18 cellular contexts compared by ENCODE assay signal in the genomic region with DNA sequence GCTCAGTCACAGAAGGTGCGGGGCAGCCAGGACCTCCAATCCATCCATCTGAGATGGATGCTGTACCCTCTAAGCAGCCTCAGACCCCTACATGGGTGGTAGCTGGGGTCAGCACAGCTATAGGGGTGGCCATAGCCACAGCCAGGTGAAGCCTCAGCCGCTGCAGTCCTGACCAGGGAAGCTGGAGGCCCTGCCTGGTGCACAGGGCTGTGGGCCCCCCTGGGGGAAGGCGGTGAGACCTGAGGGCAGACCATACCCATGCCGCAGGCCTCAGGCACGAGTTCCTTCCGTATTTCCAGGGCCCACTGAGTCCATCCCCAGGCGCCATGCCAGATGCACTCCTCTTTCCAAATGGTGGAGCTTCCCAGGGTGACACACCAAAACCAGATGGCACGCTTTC.
DNase-seq lines count a peak whose midpoint lies in the region; ATAC-seq, FAIRE-seq and TF ChIP-seq lines count a peak whose summit lies in the region.
"Had no signal": no experiment of that assay in that cellular context is flagged by ENCODE, and none has a peak within 500 bp of the region (broad histone marks: within the 10 kb centered on the region; RNA-seq: fewer than 3 reads in every experiment).

No MANE protein-coding gene starts in this region.

- H3K27me3 ChIP-seq in HepG2 (ENCODE audit: control insufficient read depth in 1 of 2, insufficient read depth in 2 of 2, low read length in 2 of 2): peaks cover 0 to 9% of the 10 kb centered on the region in 2 experiments; a peak in 1 of 5 replicates
- H3K27me3 ChIP-seq in trophoblast cell (ENCODE audit: insufficient read depth, low read length): no peaks in the 10 kb centered on the region
- no peaks in the 10 kb centered on the region for H3K27me3 ChIP-seq in ascending aorta
- H3K27me3 ChIP-seq in tibial artery: no peaks in the 10 kb centered on the region
- H3K27me3 ChIP-seq: BLaER1 had no signal

- H3K4ac ChIP-seq in trophoblast cell (ENCODE audit: low read depth, low read length): no peak overlapping the region

- H2BK120ac ChIP-seq in trophoblast cell (ENCODE audit: insufficient read depth, low read length, poor library complexity): no peak overlapping the region

- H3K23ac ChIP-seq in trophoblast cell (ENCODE audit: low read length): no peak overlapping the region

- TF ChIP-seq EP300 in HepG2 (IDR thresholded peaks at IDR 0.05; ENCODE audit: low read depth in 2 of 2, low read length in 2 of 2): no peak
- no peak for TF ChIP-seq EP300 in HepG2 (CRISPR knock-in tag; IDR thresholded peaks at IDR 0.05; ENCODE audit: borderline replicate concordance)

- H3K9me3 ChIP-seq in HepG2 (ENCODE audit: low read length) (no peaks in the 10 kb centered on the region), trophoblast cell (ENCODE audit: insufficient read depth, low read depth, low read length) (peaks cover 1% of the 10 kb centered on the region), ascending aorta (no peaks in the 10 kb centered on the region), tibial artery (no peaks in the 10 kb centered on the region)

- H3K36me3 ChIP-seq in HepG2 (replicated peaks in 1 of 2; ENCODE audit: control insufficient read depth in 1 of 2, insufficient read depth in 2 of 2, low read length in 2 of 2) (no peaks in the 10 kb centered on the region), trophoblast cell (ENCODE audit: control insufficient read depth in 1 of 2, insufficient read depth in 2 of 2, low read length in 2 of 2) (no peaks in the 10 kb centered on the region), ascending aorta (no peaks in the 10 kb centered on the region), tibial artery (no peaks in the 10 kb centered on the region)
- H3K36me3 ChIP-seq: BLaER1 had no signal

- H2AFZ ChIP-seq in HepG2 (ENCODE audit: low read length): no peak overlapping the region
- no peak overlapping the region for H2AFZ ChIP-seq in trophoblast cell (ENCODE audit: insufficient read depth, low read length, poor library complexity)

- POLR2A ChIA-PET in HepG2 (lab: Yijun Ruan, JAX): no interaction called here

- H3K27ac Mint-ChIP-seq in dendritic cell treated with granulocyte-macrophage colony-stimulating factor and Interleukin-4, amounts not matched to agents 40 ng/mL and 50 ng/mL, for 4 days: peak overlapping the region; percentile 51
- H3K27ac Mint-ChIP-seq: CD4-positive, alpha-beta memory T cell; H9 had no signal

- H3K4me1 ChIP-seq in HepG2 (ENCODE audit: insufficient read depth, low read length) (no peaks in the 10 kb centered on the region), trophoblast cell (ENCODE audit: control insufficient read depth in 1 of 2, insufficient read depth in 2 of 2, low read length in 2 of 2) (no peaks in the 10 kb centered on the region), ascending aorta (no peaks in the 10 kb centered on the region), tibial artery (peaks cover 0 to 11% (median 4%) of the 10 kb centered on the region in 4 donors)
- H3K4me1 ChIP-seq: BLaER1 had no signal

- H4K91ac ChIP-seq in trophoblast cell (ENCODE audit: low read depth, low read length): no peak overlapping the region

- H3K9ac ChIP-seq in HepG2 (ENCODE audit: insufficient read depth, low read depth, low read length) (no peak overlapping the region), trophoblast cell (ENCODE audit: low read length) (no peak overlapping the region)
- H3K9ac ChIP-seq: BLaER1 had no signal

- no peaks in the 10 kb centered on the region for H3K36me3 Mint-ChIP-seq in dendritic cell treated with granulocyte-macrophage colony-stimulating factor and Interleukin-4, amounts not matched to agents 40 ng/mL and 50 ng/mL, for 4 days (ENCODE audit: low read depth)
- H3K36me3 Mint-ChIP-seq: CD14-positive monocyte; CD4-positive, alpha-beta memory T cell had no signal

- no peak overlapping the region for H3K27ac ChIP-seq in HepG2 (ENCODE audit: extremely low read length, insufficient read depth, low read length)
- no peak overlapping the region for H3K27ac ChIP-seq in trophoblast cell (ENCODE audit: low read depth, low read length)
- no peak overlapping the region for H3K27ac ChIP-seq in ascending aorta
- H3K27ac ChIP-seq in tibial artery: no peak overlapping the region
- H3K27ac ChIP-seq: BLaER1 had no signal

- CTCF ChIA-PET in HepG2 (lab: Yijun Ruan, JAX; ENCODE audit: low intra/inter-chr PET ratio, low total read pairs): no interaction called here

- WGBS in HepG2 (ENCODE audit: low lambda C conversion rate): 72% methylated on average over 4 of the region's 8 CpGs
- WGBS in trophoblast cell (ENCODE audit: extremely low coverage, insufficient coverage, insufficient read length): no CpG with 5 or more reads among the region's 8 CpGs

- DNase-seq in NCI-H2171 treated with DMSO at 0.1 percent for 48 hours (lab: John Stamatoyannopoulos, UW): peak; percentile 33
- no peak for DNase-seq in NCI-H2171 (lab: John Stamatoyannopoulos, UW)
- DNase-seq in HepG2 (ENCODE audit: low spot score): no peak
- DNase-seq in trophoblast cell: no peak
- no peak for DNase-seq in ascending aorta (ENCODE audit: low spot score in 2 of 2)
- DNase-seq in tibial artery: no peak
- DNase-seq in putamen (ENCODE audit: low spot score): no peak
- DNase-seq: 8988T; CD4-positive, alpha-beta memory T cell; DMS53; DND-41; EL; H9 had no signal

- no peaks in the 10 kb centered on the region for H4K20me1 ChIP-seq in HepG2 (ENCODE audit: insufficient read depth, low read length)
- H4K20me1 ChIP-seq: BLaER1 had no signal

- H3K14ac ChIP-seq in trophoblast cell (ENCODE audit: low read length): no peak overlapping the region

- in situ Hi-C loops in HepG2 (cut with HindIII; ENCODE audit: extremely low pct_ligation_motif_present, low pct_unique_long_range_greater_than_20kb): no loop called here

- BruUV-seq in HepG2 (replicated peaks; lab: Mats Ljungman, UMichigan): no TSS peak

- H3K4me2 ChIP-seq in HepG2 (ENCODE audit: low read depth, low read length) (no peak overlapping the region), trophoblast cell (ENCODE audit: low read length) (no peak overlapping the region)
- H3K4me2 ChIP-seq: BLaER1 had no signal

- ATAC-seq in HepG2: peak; percentile 50
- ATAC-seq: GM12878 had no signal

- H2AK5ac ChIP-seq in trophoblast cell (ENCODE audit: low read length): no peak overlapping the region

- 0 out of 2 replicates have a peak, but pooled peaks have one; percentile 6 for TF ChIP-seq CTCF in HepG2 (CRISPR knock-in tag; IDR thresholded peaks at IDR 0.05)
- TF ChIP-seq CTCF in ascending aorta (IDR thresholded peaks at IDR 0.05): no peak
- TF ChIP-seq CTCF in tibial artery (IDR thresholded peaks at IDR 0.05): no peak

- no peak overlapping the region for H3K4me3 Mint-ChIP-seq in dendritic cell treated with granulocyte-macrophage colony-stimulating factor and Interleukin-4, amounts not matched to agents 40 ng/mL and 50 ng/mL, for 4 days
- H3K4me3 Mint-ChIP-seq: CD14-positive monocyte; CD4-positive, alpha-beta memory T cell; H9 had no signal

- TF ChIP-seq RAD21 in HepG2 (CRISPR knock-in tag; IDR thresholded peaks at IDR 0.05): no peak

- H2BK5ac ChIP-seq in trophoblast cell (ENCODE audit: low read depth, low read length, poor library complexity): no peak overlapping the region

- intact Hi-C loops in dendritic cell treated with granulocyte-macrophage colony-stimulating factor and Interleukin-4, amounts not matched to agents 40 ng/mL and 50 ng/mL, for 4 days (cut with micrococcal nuclease): no loop called here
- intact Hi-C loops in HepG2 (cut with micrococcal nuclease; ENCODE audit: unreplicated experiment) (no loop called here), ascending aorta (cut with DNase I) (no loop called here), tibial artery (cut with DNase I; ENCODE audit: low total_unique reads) (no loop called here)

- H3K9me3 Mint-ChIP-seq in dendritic cell treated with granulocyte-macrophage colony-stimulating factor and Interleukin-4, amounts not matched to agents 40 ng/mL and 50 ng/mL, for 4 days: no peaks in the 10 kb centered on the region
- H3K9me3 Mint-ChIP-seq: H9 had no signal

- H3K27me3 Mint-ChIP-seq in dendritic cell treated with granulocyte-macrophage colony-stimulating factor and Interleukin-4, amounts not matched to agents 40 ng/mL and 50 ng/mL, for 4 days: peaks cover 9% of the 10 kb centered on the region
- H3K27me3 Mint-ChIP-seq: CD4-positive, alpha-beta memory T cell had no signal

- no peak overlapping the region for H3K18ac ChIP-seq in trophoblast cell (ENCODE audit: low read length)

- H4K12ac ChIP-seq in trophoblast cell (ENCODE audit: low read depth, low read length): no peak overlapping the region

- no peak overlapping the region for H4K8ac ChIP-seq in trophoblast cell (ENCODE audit: low read depth, low read length)

- H2BK12ac ChIP-seq in trophoblast cell (ENCODE audit: low read length): no peak overlapping the region

- peaks cover 13% of the 10 kb centered on the region for H3K4me1 Mint-ChIP-seq in dendritic cell treated with granulocyte-macrophage colony-stimulating factor and Interleukin-4, amounts not matched to agents 40 ng/mL and 50 ng/mL, for 4 days (ENCODE audit: low read depth)
- H3K4me1 Mint-ChIP-seq: H9 had no signal

- H3K79me2 ChIP-seq in HepG2 (ENCODE audit: insufficient read depth, low read length) (no peaks in the 10 kb centered on the region), trophoblast cell (ENCODE audit: control insufficient read depth, insufficient read depth, low read length, poor library complexity) (no peaks in the 10 kb centered on the region)

- no peak for TF ChIP-seq POLR2A in HepG2 (IDR thresholded peaks at IDR 0.05; ENCODE audit: insufficient read depth in 1 of 2, low read depth in 2 of 2, low read length in 2 of 2)

- H3K4me3 ChIP-seq in HepG2 (replicated peaks in 1 of 3; ENCODE audit: insufficient read depth in 1 of 3, low read depth in 2 of 3, low read length in 3 of 3): no peak overlapping the region
- H3K4me3 ChIP-seq in trophoblast cell (ENCODE audit: low read depth, low read length): peak overlapping the region; percentile 7
- H3K4me3 ChIP-seq in ascending aorta: no peak overlapping the region
- no peak overlapping the region for H3K4me3 ChIP-seq in tibial artery
- H3K4me3 ChIP-seq: BLaER1, GM12878 had no signal

- H3K79me1 ChIP-seq in trophoblast cell (ENCODE audit: low read length): no peaks in the 10 kb centered on the region

- FAIRE-seq in HepG2 (lab: Jason Lieb, UNC): no peak
- FAIRE-seq: GM12878, H1 had no signal
